18 cellular contexts compared by ENCODE assay signal in the genomic region with DNA sequence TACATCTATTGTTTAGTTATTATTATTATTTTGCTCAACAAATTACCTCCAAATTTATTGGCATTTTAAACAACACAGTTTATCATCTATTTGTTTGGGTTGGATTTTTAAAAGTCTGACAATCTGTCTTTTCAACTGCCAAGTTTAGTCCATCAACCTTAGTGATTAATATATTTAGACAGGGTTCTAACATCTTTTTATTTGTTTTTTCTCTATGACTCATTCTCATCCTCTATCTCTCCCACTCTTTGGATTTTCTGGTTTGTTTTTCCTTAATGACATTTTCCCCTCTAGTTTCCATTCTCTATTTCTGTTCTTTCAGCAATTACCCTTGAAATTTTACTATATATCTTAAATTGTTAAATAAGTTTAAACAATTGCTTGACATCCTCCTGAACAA. TPM values are rescaled to one million over a fixed set of nuclear protein-coding genes. Genes with fewer than 3 reads are reported as not detected.
DNase-seq lines count a peak whose midpoint lies in the region; ATAC-seq, FAIRE-seq and TF ChIP-seq lines count a peak whose summit lies in the region.
"Had no signal": no experiment of that assay in that cellular context is flagged by ENCODE, and none has a peak within 500 bp of the region (broad histone marks: within the 10 kb centered on the region; RNA-seq: fewer than 3 reads in every experiment).

No MANE protein-coding gene starts in this region.

- no peaks in the 10 kb centered on the region for H3K27me3 ChIP-seq in CD4-positive, alpha-beta T cell (ENCODE audit: control insufficient read depth, insufficient read depth, low read length)
- no peaks in the 10 kb centered on the region for H3K27me3 ChIP-seq in suprapubic skin
- H3K27me3 ChIP-seq: BE2C had no signal

- no peak for TF ChIP-seq RAD21 in A549 (conservative IDR thresholded peaks at IDR 0.05 in 1 of 2, IDR thresholded peaks at IDR 0.05 in 1 of 2)

- TF ChIP-seq POLR2A in A549 (IDR thresholded peaks at IDR 0.05; ENCODE audit: low read length) (no peak), suprapubic skin (IDR thresholded peaks at IDR 0.05) (no peak)

- CTCF ChIA-PET in A549 (lab: Yijun Ruan, JAX), result interaction anchor here (2.4 kb wide), 1 partner anchor 25 kb away, joined by 10 read pairs; no protein-coding TSS in a partner anchor
- CTCF ChIA-PET in CD4-positive, alpha-beta T cell (lab: Charles Lee), result no interaction called here

- H3K4me1 Mint-ChIP-seq in CD4-positive, alpha-beta T cell (ENCODE audit: low read depth), result peaks cover 12% of the 10 kb centered on the region
- H3K4me1 Mint-ChIP-seq: CD14-positive monocyte had no signal

- H3K4me1 ChIP-seq in A549 (peaks cover 17% of the 10 kb centered on the region; the same call in 2 of the 3 replicates), suprapubic skin (no peaks in the 10 kb centered on the region)
- H3K4me1 ChIP-seq: BE2C had no signal

- no peak overlapping the region for H3K4me3 Mint-ChIP-seq in CD4-positive, alpha-beta T cell
- H3K4me3 Mint-ChIP-seq: CD14-positive monocyte; CD8-positive, alpha-beta memory T cell had no signal

- H3K9me3 Mint-ChIP-seq in CD4-positive, alpha-beta T cell, result no peaks in the 10 kb centered on the region
- H3K9me3 Mint-ChIP-seq: CD8-positive, alpha-beta memory T cell had no signal

- TF ChIP-seq CTCF in A549 (IDR thresholded peaks at IDR 0.05) (no peak), VCaP (conservative IDR thresholded peaks at IDR 0.05) (no peak), suprapubic skin (IDR thresholded peaks at IDR 0.05) (no peak)
- no peak for TF ChIP-seq CTCF in CD4-positive, alpha-beta T cell (IDR thresholded peaks at IDR 0.05)

- H3K36me3 Mint-ChIP-seq in CD4-positive, alpha-beta T cell (ENCODE audit: low read depth), result peaks cover 23% of the 10 kb centered on the region

- FAIRE-seq in A549 (lab: Jason Lieb, UNC) (peak; percentile 61), islet of Langerhans (lab: Jason Lieb, UNC) (peak; percentile 77)
- FAIRE-seq: A204.1, GM12891, GM19239, H1, K562 had no signal

- no peaks in the 10 kb centered on the region for H3K36me3 ChIP-seq in suprapubic skin
- H3K36me3 ChIP-seq: BE2C, HAP-1 had no signal

- peak overlapping the region; percentile 64 for H3K27ac Mint-ChIP-seq in CD4-positive, alpha-beta T cell

- peak overlapping the region; percentile 8; the same call in 1 of the 3 replicates for H3K4me2 ChIP-seq in A549

- ATAC-seq in A549 (peak in 1 of 2 experiments; percentile 53; a peak in 2 of 6 replicates), GM18498 (IDR thresholded peaks at IDR 0.05; ENCODE audit: unreplicated experiment) (no peak)
- no peak for ATAC-seq in CD4-positive, alpha-beta T cell (ENCODE audit: poor library complexity)
- ATAC-seq: K562 had no signal

- H3K27ac ChIP-seq in A549 (no peak overlapping the region), VCaP (peak overlapping the region; percentile 81), suprapubic skin (no peak overlapping the region)
- H3K27ac ChIP-seq in CD4-positive, alpha-beta T cell (ENCODE audit: low read depth, low read length), result no peak overlapping the region

- POLR2A ChIA-PET in A549 (lab: Yijun Ruan, JAX), result no interaction called here
- POLR2A ChIA-PET in CD4-positive, alpha-beta T cell (lab: Charles Lee), result no interaction called here

- H3K9me3 ChIP-seq in A549 (no peaks in the 10 kb centered on the region), suprapubic skin (no peaks in the 10 kb centered on the region)
- H3K9me3 ChIP-seq in CD4-positive, alpha-beta T cell (ENCODE audit: control insufficient read depth, low read length), result no peaks in the 10 kb centered on the region
- H3K9me3 ChIP-seq: BE2C, Caco-2, HAP-1 had no signal

- intact Hi-C loops in CD4-positive, alpha-beta T cell (cut with DNase I, micrococcal nuclease), result no loop called here

- H3K4me3 ChIP-seq in A549 (no peak overlapping the region), suprapubic skin (no peak overlapping the region)
- H3K4me3 ChIP-seq: HAP-1, K562 had no signal

- H3K27me3 Mint-ChIP-seq in CD4-positive, alpha-beta T cell, result no peaks in the 10 kb centered on the region

- TF ChIP-seq EP300 in A549 (IDR thresholded peaks at IDR 0.05) (no peak), suprapubic skin (IDR thresholded peaks at IDR 0.05) (no peak)

- DNase-seq in A549 (ENCODE audit: low read depth in 1 of 2, low spot score in 1 of 2), result no peak
- no peak for DNase-seq in CD4-positive, alpha-beta T cell
- DNase-seq in activated CD4-positive, alpha-beta T cell treated with anti-CD3 and anti-CD28 coated beads for 48 hours, result no peak
- no peak for DNase-seq in HT-29 (ENCODE audit: low spot score)
- no peak for DNase-seq in suprapubic skin (ENCODE audit: low spot score in 2 of 2)
- DNase-seq: BE2C; Caco-2; CD8-positive, alpha-beta memory T cell had no signal

TF ChIP-seq in A549, 52 proteins besides CTCF, POLR2A, EP300 and RAD21:
- TF ChIP-seq RFX5 (IDR thresholded peaks at IDR 0.05) (no peak), GATA3 (IDR thresholded peaks at IDR 0.05; ENCODE audit: borderline replicate concordance) (peak; percentile 29; the same call in 1 of the 2 replicates), KDM1A (IDR thresholded peaks at IDR 0.05; ENCODE audit: low read depth) (no peak), FOSL2 (IDR thresholded peaks at IDR 0.05) (peak; percentile 30), FOSL2 (CRISPR knock-in tag; IDR thresholded peaks at IDR 0.05) (peak; percentile 57), JUNB (IDR thresholded peaks at IDR 0.05) (peak; percentile 55), ESRRA (IDR thresholded peaks at IDR 0.05; ENCODE audit: borderline replicate concordance, low read length) (no peak)

RNA-seq across cellular contexts. Expression of a gene that starts 41.9 kb away (rescaled TPM):
- 126 and 150 TPM in 2 replicates for polyA plus RNA-seq in A549 (2011; rRNA removed)
- polyA plus RNA-seq in A549 (2012; cell fraction: cytosol; rRNA removed), result 255 and 283 TPM in 2 replicates
- polyA plus RNA-seq in A549 (2012; cell fraction: nucleus; rRNA removed), result 107 and 160 TPM in 2 replicates
- polyA plus RNA-seq in A549 (2017; fragmentation: RNase III; extraction: RNeasy Plus Mini Kit Qiagen cat#74134 plus additional on column Dnase treatment), result 221 to 241 TPM (median 234 TPM) in 3 replicates
- polyA minus RNA-seq in A549 (2011; rRNA and poly(A)+ RNA removed), result 32.6 and 37.9 TPM in 2 replicates
- total RNA-seq in CD4-positive, alpha-beta T cell, result 10 to 100 TPM; 77.4 to 80.0 TPM
- 305 and 312 TPM in 2 replicates for total RNA-seq in HT-29 (2014; rRNA removed; shearing (Covaris generic))
- 100 to 1,000 TPM; 101 to 155 (median 120) TPM for total RNA-seq in suprapubic skin

RNA-seq across cellular contexts. Expression of a gene that starts 56.9 kb away (rescaled TPM):
- polyA plus RNA-seq in A549 (2011; rRNA removed), result 46.6 and 75.8 TPM in 2 replicates
- polyA plus RNA-seq in A549 (2012; cell fraction: cytosol; rRNA removed), result 11.0 and 11.8 TPM in 2 replicates
- 6.8 and 11.0 TPM in 2 replicates for polyA plus RNA-seq in A549 (2012; cell fraction: nucleus; rRNA removed)
- 35.2 to 40.1 TPM (median 40.0 TPM) in 3 replicates for polyA plus RNA-seq in A549 (2017; fragmentation: RNase III; extraction: RNeasy Plus Mini Kit Qiagen cat#74134 plus additional on column Dnase treatment)
- 11.9 and 18.6 TPM in 2 replicates for polyA minus RNA-seq in A549 (2011; rRNA and poly(A)+ RNA removed)
- total RNA-seq in CD4-positive, alpha-beta T cell, result 10 to 100 TPM; 13.0 to 14.6 TPM
- total RNA-seq in HT-29 (2014; rRNA removed; shearing (Covaris generic)), result 8.1 and 13.4 TPM in 2 replicates
- total RNA-seq in suprapubic skin, result 100 to 1,000 TPM in 1 of 4 donors, 10 to 100 TPM in 3; 42.6 to 109 (median 47.8) TPM
